In the genomic region with DNA sequence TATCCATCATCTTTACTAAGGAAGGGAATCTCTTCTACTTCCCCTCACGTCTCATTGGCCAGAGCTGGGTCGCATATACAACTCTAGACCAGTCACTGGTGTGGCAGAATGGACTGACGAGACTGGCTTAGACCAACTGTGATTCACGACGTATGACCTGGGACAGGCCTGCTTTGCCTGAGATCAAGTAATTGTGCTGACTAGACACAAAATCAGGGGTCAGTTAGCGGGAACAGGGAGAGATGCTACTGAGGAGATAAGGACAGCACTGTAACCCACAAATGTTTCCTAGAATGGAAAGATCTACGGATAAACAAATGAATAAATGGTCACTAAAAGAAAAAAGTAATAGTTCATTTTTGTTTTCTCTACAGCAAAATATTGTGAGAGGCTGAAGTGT, we compare ENCODE assay signal across 1 cellular context.
TF ChIP-seq lines count a peak whose summit lies in the region.

No MANE protein-coding gene starts in this region.

TF ChIP-seq in SK-N-SH, 30 proteins besides CTCF, POLR2A, EP300 and RAD21 (continued from another document):
- TF ChIP-seq, protein P1, sequence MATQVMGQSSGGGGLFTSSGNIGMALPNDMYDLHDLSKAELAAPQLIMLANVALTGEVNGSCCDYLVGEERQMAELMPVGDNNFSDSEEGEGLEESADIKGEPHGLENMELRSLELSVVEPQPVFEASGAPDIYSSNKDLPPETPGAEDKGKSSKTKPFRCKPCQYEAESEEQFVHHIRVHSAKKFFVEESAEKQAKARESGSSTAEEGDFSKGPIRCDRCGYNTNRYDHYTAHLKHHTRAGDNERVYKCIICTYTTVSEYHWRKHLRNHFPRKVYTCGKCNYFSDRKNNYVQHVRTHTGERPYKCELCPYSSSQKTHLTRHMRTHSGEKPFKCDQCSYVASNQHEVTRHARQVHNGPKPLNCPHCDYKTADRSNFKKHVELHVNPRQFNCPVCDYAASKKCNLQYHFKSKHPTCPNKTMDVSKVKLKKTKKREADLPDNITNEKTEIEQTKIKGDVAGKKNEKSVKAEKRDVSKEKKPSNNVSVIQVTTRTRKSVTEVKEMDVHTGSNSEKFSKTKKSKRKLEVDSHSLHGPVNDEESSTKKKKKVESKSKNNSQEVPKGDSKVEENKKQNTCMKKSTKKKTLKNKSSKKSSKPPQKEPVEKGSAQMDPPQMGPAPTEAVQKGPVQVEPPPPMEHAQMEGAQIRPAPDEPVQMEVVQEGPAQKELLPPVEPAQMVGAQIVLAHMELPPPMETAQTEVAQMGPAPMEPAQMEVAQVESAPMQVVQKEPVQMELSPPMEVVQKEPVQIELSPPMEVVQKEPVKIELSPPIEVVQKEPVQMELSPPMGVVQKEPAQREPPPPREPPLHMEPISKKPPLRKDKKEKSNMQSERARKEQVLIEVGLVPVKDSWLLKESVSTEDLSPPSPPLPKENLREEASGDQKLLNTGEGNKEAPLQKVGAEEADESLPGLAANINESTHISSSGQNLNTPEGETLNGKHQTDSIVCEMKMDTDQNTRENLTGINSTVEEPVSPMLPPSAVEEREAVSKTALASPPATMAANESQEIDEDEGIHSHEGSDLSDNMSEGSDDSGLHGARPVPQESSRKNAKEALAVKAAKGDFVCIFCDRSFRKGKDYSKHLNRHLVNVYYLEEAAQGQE (IDR thresholded peaks at IDR 0.05; ENCODE audit: low read depth, low read length): no peak
